ENCODE assay signal across 1 cellular context in genomic region chr2:219552382-219553167, GRCh38.
TF ChIP-seq lines count a peak whose summit lies in the region.

No MANE protein-coding gene starts in this region.

TF ChIP-seq in HEK293, 187 proteins besides CTCF, POLR2A, EP300 and RAD21 (continued from another document and continues in another):
- no peak for TF ChIP-seq ZNF362 (tag by site-specific recombination; IDR thresholded peaks at IDR 0.05)
- TF ChIP-seq ZNF580 (tag by site-specific recombination; IDR thresholded peaks at IDR 0.05): no peak
- TF ChIP-seq PRDM4 (tag by site-specific recombination; IDR thresholded peaks at IDR 0.05): no peak
- TF ChIP-seq ZNF624 (tag by site-specific recombination; IDR thresholded peaks at IDR 0.05): no peak
- TF ChIP-seq ZNF184 (tag by site-specific recombination; IDR thresholded peaks at IDR 0.05): no peak
- no peak for TF ChIP-seq SCRT2 (tag by site-specific recombination; IDR thresholded peaks at IDR 0.05)
- 0 out of 2 replicates have a peak, but pooled peaks have one; percentile 31 for TF ChIP-seq ZEB2 (tag by site-specific recombination; IDR thresholded peaks at IDR 0.05)
- 0 out of 2 replicates have a peak, but pooled peaks have one; percentile 5 for TF ChIP-seq ZFHX2 (tag by site-specific recombination; conservative IDR thresholded peaks at IDR 0.05)
- TF ChIP-seq GLI4 (tag by site-specific recombination; IDR thresholded peaks at IDR 0.05): no peak
- TF ChIP-seq TSHZ1 (tag by site-specific recombination; IDR thresholded peaks at IDR 0.05; ENCODE audit: borderline replicate concordance): no peak
- TF ChIP-seq ATF2 (tag by site-specific recombination; IDR thresholded peaks at IDR 0.05; ENCODE audit: low read depth): no peak
- no peak for TF ChIP-seq ZNF701 (tag by site-specific recombination; IDR thresholded peaks at IDR 0.05)
- no peak for TF ChIP-seq ZNF223 (tag by site-specific recombination; IDR thresholded peaks at IDR 0.05)
- no peak for TF ChIP-seq ZNF791 (tag by site-specific recombination; IDR thresholded peaks at IDR 0.05)
- TF ChIP-seq ZBTB44 (tag by site-specific recombination; IDR thresholded peaks at IDR 0.05): no peak
- no peak for TF ChIP-seq REST (tag by site-specific recombination; IDR thresholded peaks at IDR 0.05)
- TF ChIP-seq ZNF335 (tag by site-specific recombination; conservative IDR thresholded peaks at IDR 0.05): peak; percentile 47; the same call in 1 of the 2 replicates
- no peak for TF ChIP-seq ZNF391 (tag by site-specific recombination; IDR thresholded peaks at IDR 0.05; ENCODE audit: borderline replicate concordance, low read depth)
- peak; percentile 64 for TF ChIP-seq ZBTB8A (tag by site-specific recombination; IDR thresholded peaks at IDR 0.05)
- TF ChIP-seq PRDM10 (tag by site-specific recombination; IDR thresholded peaks at IDR 0.05): 0 out of 2 replicates have a peak, but pooled peaks have one; percentile 14
- no peak for TF ChIP-seq ZXDB (tag by site-specific recombination; IDR thresholded peaks at IDR 0.05)
- TF ChIP-seq KLF8 (tag by site-specific recombination; IDR thresholded peaks at IDR 0.05): peak; percentile 96
- TF ChIP-seq PBX3 (CRISPR knock-in tag; IDR thresholded peaks at IDR 0.05): no peak
- TF ChIP-seq KLF1 (tag by site-specific recombination; IDR thresholded peaks at IDR 0.05): peak; percentile 97
- no peak for TF ChIP-seq ZIC2 (tag by site-specific recombination; IDR thresholded peaks at IDR 0.05)
- TF ChIP-seq PRDM1 (tag by site-specific recombination; IDR thresholded peaks at IDR 0.05): no peak
- no peak for TF ChIP-seq SETDB1 (IDR thresholded peaks at IDR 0.05; ENCODE audit: insufficient read length, low read length)
- TF ChIP-seq ZNF292 (tag by site-specific recombination; IDR thresholded peaks at IDR 0.05; ENCODE audit: borderline replicate concordance, low read depth): no peak
- no peak for TF ChIP-seq ZNF777 (tag by site-specific recombination; IDR thresholded peaks at IDR 0.05; ENCODE audit: borderline replicate concordance)
- TF ChIP-seq ZNF677 (tag by site-specific recombination; IDR thresholded peaks at IDR 0.05): no peak
- TF ChIP-seq ZNF645 (tag by site-specific recombination; IDR thresholded peaks at IDR 0.05): no peak
- TF ChIP-seq ZNF549 (tag by site-specific recombination; IDR thresholded peaks at IDR 0.05): no peak
- no peak for TF ChIP-seq ZNF473 (tag by site-specific recombination; IDR thresholded peaks at IDR 0.05)
- TF ChIP-seq ZNF10 (tag by site-specific recombination; IDR thresholded peaks at IDR 0.05): peak; percentile 85
- no peak for TF ChIP-seq ZNF596 (tag by site-specific recombination; IDR thresholded peaks at IDR 0.05)
- TF ChIP-seq ZNF555 (tag by site-specific recombination; conservative IDR thresholded peaks at IDR 0.05): no peak
- TF ChIP-seq TRIM28 (IDR thresholded peaks at IDR 0.05; ENCODE audit: borderline replicate concordance, low read length): no peak
- peak; percentile 90 for TF ChIP-seq KLF16 (tag by site-specific recombination; IDR thresholded peaks at IDR 0.05)
- 0 out of 2 replicates have a peak, but pooled peaks have one; percentile 15 for TF ChIP-seq ZNF501 (tag by site-specific recombination; IDR thresholded peaks at IDR 0.05)
- no peak for TF ChIP-seq ZNF140 (tag by site-specific recombination; IDR thresholded peaks at IDR 0.05)
- TF ChIP-seq MZF1 (tag by site-specific recombination; IDR thresholded peaks at IDR 0.05; ENCODE audit: borderline replicate concordance): no peak
- no peak for TF ChIP-seq ZNF174 (tag by site-specific recombination; IDR thresholded peaks at IDR 0.05)
- TF ChIP-seq SCRT1 (tag by site-specific recombination; IDR thresholded peaks at IDR 0.05; ENCODE audit: borderline replicate concordance): no peak
